Comparison of ENCODE assay signal across 11 cellular contexts in the genomic region with DNA sequence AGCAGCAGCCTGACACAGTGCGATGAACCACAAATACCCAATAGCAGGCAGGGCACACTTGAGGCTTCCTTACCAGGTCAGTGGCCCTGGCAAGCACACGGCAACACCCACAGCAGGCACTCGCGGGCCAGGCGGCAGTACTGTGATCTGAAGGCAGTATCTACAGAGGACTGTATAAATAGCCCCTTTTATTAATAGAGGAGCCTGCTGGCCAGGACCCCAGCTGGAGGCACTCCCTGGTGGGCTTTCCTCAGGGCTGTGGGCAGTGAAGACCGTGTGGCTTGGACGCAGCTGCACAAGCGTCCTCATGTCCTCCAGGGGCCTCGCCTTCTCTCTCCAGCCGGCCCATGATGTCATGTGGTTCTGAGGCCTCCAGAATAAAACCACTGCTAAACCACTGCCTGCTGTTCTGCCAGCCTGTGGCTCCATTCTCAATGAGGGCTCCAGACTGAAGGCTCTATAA. TPM values are rescaled to one million over a fixed set of nuclear protein-coding genes. Genes with fewer than 3 reads are reported as not detected.
DNase-seq lines count a peak whose midpoint lies in the region; ATAC-seq and TF ChIP-seq lines count a peak whose summit lies in the region.
"Had no signal": no experiment of that assay in that cellular context is flagged by ENCODE, and none has a peak within 500 bp of the region (broad histone marks: within the 10 kb centered on the region; RNA-seq: fewer than 3 reads in every experiment).

No MANE protein-coding gene starts in this region.

- peaks cover 44% of the 10 kb centered on the region; the same call in 1 of the 2 replicates for H3K36me3 ChIP-seq in Loucy (ENCODE audit: insufficient read depth, low read length)

- H2AFZ ChIP-seq in Loucy (ENCODE audit: low read length) = no peak overlapping the region

- TF ChIP-seq CTCF in Loucy (conservative IDR thresholded peaks at IDR 0.05; ENCODE audit: low read length) (no peak), chondrocyte (IDR thresholded peaks at IDR 0.05) (no peak)

- H3F3A ChIP-seq in Loucy (ENCODE audit: low read depth) = 0 out of 2 replicates have a peak, but pooled peaks cover 3% of the 10 kb centered on the region

- H3K4me2 ChIP-seq in Loucy (ENCODE audit: low read depth, low read length, poor library complexity, severe bottlenecking) = peak overlapping the region; percentile 54

- intact Hi-C loops in activated CD4-positive, alpha-beta T cell treated with anti-CD3 and anti-CD28 coated beads for 36 hours (cut with DNase I, micrococcal nuclease) = no loop called here

- no peaks in the 10 kb centered on the region for H3K9me3 Mint-ChIP-seq in chondrocyte (ENCODE audit: low read depth)
- no peaks in the 10 kb centered on the region for H3K9me3 Mint-ChIP-seq in stimulated activated effector memory CD8-positive, alpha-beta T cell treated with anti-CD3 and anti-CD28 coated beads, Interleukin-12 subunit alpha, Interleukin-12 subunit beta, amount 100 ng/mL, for 72 hours
- H3K9me3 Mint-ChIP-seq in activated CD4-positive, alpha-beta T cell treated with anti-CD3 and anti-CD28 coated beads for 36 hours (ENCODE audit: low read depth) = no peaks in the 10 kb centered on the region

- H3K9me3 ChIP-seq in Loucy (ENCODE audit: insufficient read depth, low read depth, low read length) = no peaks in the 10 kb centered on the region

- H3K27me3 Mint-ChIP-seq in chondrocyte (ENCODE audit: low read depth) = no peaks in the 10 kb centered on the region
- no peaks in the 10 kb centered on the region for H3K27me3 Mint-ChIP-seq in activated CD4-positive, alpha-beta T cell treated with anti-CD3 and anti-CD28 coated beads for 36 hours

- H3K4me1 ChIP-seq in Loucy (ENCODE audit: insufficient read depth, low read length, poor library complexity, severe bottlenecking) = peaks cover 49% of the 10 kb centered on the region

- H3K27me3 ChIP-seq in Loucy (ENCODE audit: insufficient read depth, low read length, poor library complexity, severe bottlenecking) = no peaks in the 10 kb centered on the region

- ATAC-seq in stimulated activated effector memory CD8-positive, alpha-beta T cell treated with anti-CD3 and anti-CD28 coated beads, Interleukin-12 subunit alpha, Interleukin-12 subunit beta, amount 100 ng/mL, for 72 hours = peak; percentile 85
- no peak for ATAC-seq in activated CD4-positive, alpha-beta T cell treated with anti-CD3 and anti-CD28 coated beads for 36 hours
- no peak for ATAC-seq in HG03354 (IDR thresholded peaks at IDR 0.05; ENCODE audit: poor library complexity, severe bottlenecking, unreplicated experiment)
- ATAC-seq: PC-3 had no signal

- peaks cover 18% of the 10 kb centered on the region for H3K36me3 Mint-ChIP-seq in chondrocyte (ENCODE audit: low read depth)
- peaks cover 57% of the 10 kb centered on the region for H3K36me3 Mint-ChIP-seq in stimulated activated effector memory CD8-positive, alpha-beta T cell treated with anti-CD3 and anti-CD28 coated beads, Interleukin-12 subunit alpha, Interleukin-12 subunit beta, amount 100 ng/mL, for 72 hours
- H3K36me3 Mint-ChIP-seq in activated CD4-positive, alpha-beta T cell treated with anti-CD3 and anti-CD28 coated beads for 36 hours (ENCODE audit: low read depth) = peaks cover 10% of the 10 kb centered on the region

- POLR2A ChIA-PET in activated CD4-positive, alpha-beta T cell treated with anti-CD3 and anti-CD28 coated beads for 36 hours (lab: Charles Lee) = no interaction called here

- DNase-seq in chondrocyte (ENCODE audit: low spot score) (no peak), medulla oblongata (ENCODE audit: extremely low spot score) (peak; percentile 88), hepatic stellate cell (ENCODE audit: low spot score) (no peak), GOT3 (lab: John Stamatoyannopoulos, UW) (no peak)
- DNase-seq in stimulated activated effector memory CD8-positive, alpha-beta T cell treated with anti-CD3 and anti-CD28 coated beads, Interleukin-12 subunit alpha, Interleukin-12 subunit beta, amount 100 ng/mL, for 72 hours (ENCODE audit: low spot score in 2 of 2) = no peak
- DNase-seq in activated CD4-positive, alpha-beta T cell treated with anti-CD3 and anti-CD28 coated beads for 36 hours = no peak
- DNase-seq: HCEC 1CT, NCI-H2107, PC-3 had no signal

- peak overlapping the region; percentile 74 for H3K27ac Mint-ChIP-seq in chondrocyte (ENCODE audit: unreplicated experiment)
- H3K27ac Mint-ChIP-seq in stimulated activated effector memory CD8-positive, alpha-beta T cell treated with anti-CD3 and anti-CD28 coated beads, Interleukin-12 subunit alpha, Interleukin-12 subunit beta, amount 100 ng/mL, for 72 hours = no peak overlapping the region
- H3K27ac Mint-ChIP-seq in activated CD4-positive, alpha-beta T cell treated with anti-CD3 and anti-CD28 coated beads for 36 hours = no peak overlapping the region

- H3K4me3 Mint-ChIP-seq in chondrocyte (ENCODE audit: unreplicated experiment) = no peak overlapping the region
- peak overlapping the region; percentile 39 for H3K4me3 Mint-ChIP-seq in stimulated activated effector memory CD8-positive, alpha-beta T cell treated with anti-CD3 and anti-CD28 coated beads, Interleukin-12 subunit alpha, Interleukin-12 subunit beta, amount 100 ng/mL, for 72 hours
- H3K4me3 Mint-ChIP-seq in activated CD4-positive, alpha-beta T cell treated with anti-CD3 and anti-CD28 coated beads for 36 hours = no peak overlapping the region

- peak overlapping the region; percentile 33 for H3K4me3 ChIP-seq in Loucy (ENCODE audit: low read length, poor library complexity, severe bottlenecking)

- H3K4me1 Mint-ChIP-seq in chondrocyte (ENCODE audit: low read depth) = peaks cover 45% of the 10 kb centered on the region
- H3K4me1 Mint-ChIP-seq in stimulated activated effector memory CD8-positive, alpha-beta T cell treated with anti-CD3 and anti-CD28 coated beads, Interleukin-12 subunit alpha, Interleukin-12 subunit beta, amount 100 ng/mL, for 72 hours = peaks cover 16% of the 10 kb centered on the region
- H3K4me1 Mint-ChIP-seq in activated CD4-positive, alpha-beta T cell treated with anti-CD3 and anti-CD28 coated beads for 36 hours = peaks cover 9% of the 10 kb centered on the region

- CTCF ChIA-PET in activated CD4-positive, alpha-beta T cell treated with anti-CD3 and anti-CD28 coated beads for 36 hours (lab: Charles Lee) = no interaction called here

- peak overlapping the region; percentile 28 for H3K9ac ChIP-seq in Loucy (ENCODE audit: low read depth, low read length, poor library complexity, severe bottlenecking)

- peaks cover 9% of the 10 kb centered on the region for H4K20me1 ChIP-seq in Loucy (ENCODE audit: insufficient read depth, low read length, poor library complexity, severe bottlenecking)

- peaks cover 77% of the 10 kb centered on the region for H3K79me2 ChIP-seq in Loucy (ENCODE audit: insufficient read depth, low read length)

- no peaks in the 10 kb centered on the region for H3K9me2 ChIP-seq in Loucy (replicated peaks; ENCODE audit: low read depth, low read length)

RNA-seq across cellular contexts. Expression of gene LRIG1, which starts 44.1 kb away (rescaled TPM):
- 66.8 to 111 TPM (median 108 TPM) in 3 replicates for total RNA-seq in chondrocyte
- total RNA-seq in activated CD4-positive, alpha-beta T cell treated with anti-CD3 and anti-CD28 coated beads for 36 hours = 10 to 100 TPM; 19.1 to 22.7 TPM
